ENCODE assay signal across 10 cellular contexts in the genomic region with DNA sequence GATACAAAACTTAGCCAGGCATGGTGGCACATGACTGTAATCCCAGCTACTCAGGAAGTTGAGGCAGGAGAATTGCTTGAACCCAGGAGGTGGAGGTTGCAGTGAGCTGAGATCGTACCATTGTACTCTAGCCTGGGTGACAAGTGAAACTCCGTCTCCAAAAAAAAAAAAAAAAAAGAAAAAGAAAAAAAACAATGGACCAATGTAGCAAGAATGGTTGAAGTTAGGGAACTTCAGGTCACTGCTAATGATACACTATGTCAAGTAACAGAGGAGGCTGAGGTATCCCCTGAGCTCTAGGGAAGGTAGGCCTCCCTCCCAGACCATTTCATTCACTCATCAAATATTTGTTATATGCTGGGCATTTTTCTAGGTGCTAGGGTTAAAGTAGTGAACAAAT. TPM values are rescaled to one million over a fixed set of nuclear protein-coding genes. Genes with fewer than 3 reads are reported as not detected.
"Had no signal": no experiment of that assay in that cellular context is flagged by ENCODE, and none has a peak within 500 bp of the region (broad histone marks: within the 10 kb centered on the region; RNA-seq: fewer than 3 reads in every experiment).

No MANE protein-coding gene starts in this region.

RNA-seq across cellular contexts. Expression of a gene that starts 7.7 kb away (rescaled TPM):
- total RNA-seq: Peyer's patch, Right ventricle myocardium inferior, Right ventricle myocardium superior, RPMI7951, SJSA1 had no signal

RNA-seq across cellular contexts. Expression of a gene that starts 23.0 kb away (rescaled TPM):
- total RNA-seq: OCI-LY7, Right ventricle myocardium inferior, Right ventricle myocardium superior, RPMI7951, SJCRH30, SJSA1, SK-MEL-5 had no signal

RNA-seq across cellular contexts. Expression of a gene that starts 46.9 kb away (rescaled TPM):
- total RNA-seq: PC-9, Peyer's patch, Right ventricle myocardium inferior, Right ventricle myocardium superior, RPMI7951, SJCRH30, SJSA1, SK-MEL-5 had no signal
- polyA plus RNA-seq: SK-N-SH had no signal
